Comparison of ENCODE assay signal across 8 cellular contexts in the genomic region with DNA sequence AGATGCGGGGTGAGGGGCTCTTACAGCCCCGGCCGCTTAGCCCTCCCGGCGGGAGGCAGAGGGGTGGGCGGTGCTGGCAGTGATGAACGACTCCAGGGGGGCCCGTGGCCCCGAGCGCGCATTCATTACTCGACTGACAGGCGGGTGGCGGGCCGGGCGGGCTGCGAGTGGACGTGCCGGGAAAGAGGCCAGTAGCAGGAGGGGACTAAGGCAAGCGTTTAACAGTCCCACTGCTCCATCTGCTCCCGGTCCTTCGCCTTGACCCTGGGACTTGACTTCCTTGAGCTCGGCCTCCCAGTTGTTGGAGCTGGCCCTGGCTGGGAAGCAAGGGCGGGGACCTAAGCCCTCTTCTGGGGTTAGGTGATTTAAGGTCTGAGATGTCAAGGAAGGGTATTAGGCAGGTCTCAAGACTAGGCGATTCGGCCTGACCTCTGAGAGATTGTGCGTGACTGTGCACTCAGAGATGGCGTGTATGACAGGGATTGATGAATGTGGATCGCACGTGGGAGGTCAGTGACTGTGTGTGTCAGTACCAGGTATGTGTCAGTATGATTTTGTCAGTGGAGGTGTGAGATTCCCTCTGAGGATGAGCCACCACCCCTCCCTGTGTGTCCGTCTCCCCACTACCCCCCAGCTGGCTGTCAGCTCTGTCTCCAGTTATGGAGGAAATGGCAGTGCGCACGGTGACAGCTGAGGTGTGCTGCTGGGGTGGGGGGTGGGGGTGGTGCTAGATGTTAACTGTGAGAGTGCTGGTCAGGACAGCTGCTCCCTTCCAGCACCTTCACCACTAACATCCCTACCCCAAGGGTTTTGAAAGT. TPM values are rescaled to one million over a fixed set of nuclear protein-coding genes. Genes with fewer than 3 reads are reported as not detected.
DNase-seq lines count a peak whose midpoint lies in the region; ATAC-seq, FAIRE-seq and TF ChIP-seq lines count a peak whose summit lies in the region.

No MANE protein-coding gene starts in this region.

- no peaks in the 10 kb centered on the region for H3K79me2 ChIP-seq in GM23248 (ENCODE audit: insufficient read depth)

- H3K27ac ChIP-seq in GM23248, result no peak overlapping the region
- no peak overlapping the region for H3K27ac ChIP-seq in kidney (ENCODE audit: low read depth in 2 of 2, low read length in 2 of 2)

- H4K20me1 ChIP-seq in GM23248 (ENCODE audit: insufficient read depth), result no peaks in the 10 kb centered on the region

- no peaks in the 10 kb centered on the region for H3K36me3 Mint-ChIP-seq in activated naive CD4-positive, alpha-beta T cell treated with anti-CD3 and anti-CD28 coated beads for 36 hours (ENCODE audit: low read depth)

- CTCF ChIA-PET in activated naive CD4-positive, alpha-beta T cell treated with anti-CD3 and anti-CD28 coated beads for 36 hours (lab: Charles Lee), result interaction anchor here (0.6 to 3.9 kb wide), 19 partner anchors 10 to 210 kb away, joined by 3 to 153 read pairs (median 5); a partner anchor contains a TSS

- no peaks in the 10 kb centered on the region for H3K9me2 ChIP-seq in GM23248 (ENCODE audit: insufficient read depth)

- DNase-seq in 8988T (peak; percentile 20), GM23248 (peak; percentile 33), kidney (peak; percentile 85), retina (no peak), NCI-H446 treated with DMSO at 0.1 percent for 48 hours (lab: John Stamatoyannopoulos, UW) (no peak)
- DNase-seq in activated naive CD4-positive, alpha-beta T cell treated with anti-CD3 and anti-CD28 coated beads for 36 hours, result peak; percentile 73
- peak; percentile 27 to 42 for DNase-seq in stimulated activated naive CD8-positive, alpha-beta T cell treated with anti-CD3 and anti-CD28 coated beads, Interleukin-15, amount 100 ng/mL, for 72 hours

- 0 out of 2 replicates have a peak, but pooled peaks cover 4% of the 10 kb centered on the region for H3F3A ChIP-seq in GM23248 (ENCODE audit: insufficient read depth)

- peak overlapping the region; percentile 48 for H3K27ac Mint-ChIP-seq in activated naive CD4-positive, alpha-beta T cell treated with anti-CD3 and anti-CD28 coated beads for 36 hours
- peak overlapping the region in 1 of 2 donors; percentile 50 for H3K27ac Mint-ChIP-seq in stimulated activated naive CD8-positive, alpha-beta T cell treated with anti-CD3 and anti-CD28 coated beads, Interleukin-15, amount 100 ng/mL, for 72 hours

- H3K27me3 Mint-ChIP-seq in activated naive CD4-positive, alpha-beta T cell treated with anti-CD3 and anti-CD28 coated beads for 36 hours (ENCODE audit: low read depth), result peaks cover 74% of the 10 kb centered on the region
- H3K27me3 Mint-ChIP-seq in stimulated activated naive CD8-positive, alpha-beta T cell treated with anti-CD3 and anti-CD28 coated beads, Interleukin-15, amount 100 ng/mL, for 72 hours, result peaks cover 100% of the 10 kb centered on the region

- peak overlapping the region; percentile 71; the same call in 1 of the 2 replicates for H2AFZ ChIP-seq in GM23248

- peak; percentile 16 for ATAC-seq in stimulated activated naive CD8-positive, alpha-beta T cell treated with anti-CD3 and anti-CD28 coated beads, Interleukin-15, amount 100 ng/mL, for 72 hours
- no peak for ATAC-seq in GM18498 (IDR thresholded peaks at IDR 0.05; ENCODE audit: unreplicated experiment)

- no peak for FAIRE-seq in kidney (lab: Jason Lieb, UNC)

- H3K4me1 Mint-ChIP-seq in activated naive CD4-positive, alpha-beta T cell treated with anti-CD3 and anti-CD28 coated beads for 36 hours (ENCODE audit: low read depth), result peaks cover 43% of the 10 kb centered on the region
- peaks cover 49% of the 10 kb centered on the region for H3K4me1 Mint-ChIP-seq in stimulated activated naive CD8-positive, alpha-beta T cell treated with anti-CD3 and anti-CD28 coated beads, Interleukin-15, amount 100 ng/mL, for 72 hours

- H3K36me3 ChIP-seq in GM23248 (ENCODE audit: low read depth), result no peaks in the 10 kb centered on the region
- no peaks in the 10 kb centered on the region for H3K36me3 ChIP-seq in kidney (ENCODE audit: control insufficient read depth in 1 of 2, insufficient read depth in 2 of 2, low read length in 2 of 2)

- peak overlapping the region; percentile 70 for H3K4me2 ChIP-seq in GM23248 (ENCODE audit: unreplicated experiment)

- TF ChIP-seq CTCF in kidney (IDR thresholded peaks at IDR 0.05; ENCODE audit: borderline replicate concordance, extremely low read depth, insufficient read depth), result no peak

- peak overlapping the region; percentile 67 for H3K4me3 ChIP-seq in GM23248
- peak overlapping the region; percentile 26 to 44 for H3K4me3 ChIP-seq in kidney (ENCODE audit: low read length in 2 of 2)

- no peak overlapping the region for H3K9ac ChIP-seq in GM23248
- peak overlapping the region in 1 of 2 donors; percentile 58 for H3K9ac ChIP-seq in kidney (ENCODE audit: low read length in 2 of 2)

- H3K4me3 Mint-ChIP-seq in activated naive CD4-positive, alpha-beta T cell treated with anti-CD3 and anti-CD28 coated beads for 36 hours, result peak overlapping the region; percentile 1
- peak overlapping the region; percentile 56 to 68 for H3K4me3 Mint-ChIP-seq in stimulated activated naive CD8-positive, alpha-beta T cell treated with anti-CD3 and anti-CD28 coated beads, Interleukin-15, amount 100 ng/mL, for 72 hours

- H3K4me1 ChIP-seq in GM23248 (ENCODE audit: insufficient read depth) (peaks cover 20% of the 10 kb centered on the region), kidney (ENCODE audit: control insufficient read depth in 1 of 2, insufficient read depth in 1 of 2, low read depth in 1 of 2, low read length in 2 of 2) (peaks cover 25 to 36% of the 10 kb centered on the region in 2 donors)

- 6 to 7% methylated on average over 21 to 33 of the region's 33 CpGs for WGBS in GM23248 (ENCODE audit: low coverage in 1 of 2, low lambda C conversion rate in 2 of 2, missing lambda C conversion rate in 2 of 2), 2 experiments

- H3K9me3 ChIP-seq in GM23248 (ENCODE audit: low read depth) (no peaks in the 10 kb centered on the region), kidney (ENCODE audit: control insufficient read depth in 1 of 2, low read length in 2 of 2) (no peaks in the 10 kb centered on the region)

- peaks cover 52% of the 10 kb centered on the region for H3K27me3 ChIP-seq in GM23248 (replicated peaks; ENCODE audit: insufficient read depth)

- H3K9me3 Mint-ChIP-seq in activated naive CD4-positive, alpha-beta T cell treated with anti-CD3 and anti-CD28 coated beads for 36 hours, result no peaks in the 10 kb centered on the region
- no peaks in the 10 kb centered on the region for H3K9me3 Mint-ChIP-seq in stimulated activated naive CD8-positive, alpha-beta T cell treated with anti-CD3 and anti-CD28 coated beads, Interleukin-15, amount 100 ng/mL, for 72 hours

- intact Hi-C loops in activated naive CD4-positive, alpha-beta T cell treated with anti-CD3 and anti-CD28 coated beads for 36 hours (cut with micrococcal nuclease), result loop anchor here (1.0 to 10.0 kb wide), 6 partner anchors 21 to 368 kb away; a partner anchor contains a TSS
- intact Hi-C loops in kidney (cut with DNase I), result no loop called here

- in situ Hi-C loops in GM23248 (cut with MboI), result no loop called here

RNA-seq across cellular contexts. Expression of a gene that starts 3.6 kb away (rescaled TPM):
- 1.5 and 2.5 TPM in 2 replicates for total RNA-seq in GM23248 (2014; rRNA removed; shearing (Covaris generic))
- polyA plus RNA-seq in GM23248 (2016; fragmentation: Nextera tagmentation; extraction: Ambion mirVana) (0.69 and 1.9 TPM in 2 replicates), kidney (ENCODE audit: insufficient read depth, low read depth, low replicate concordance) (15.1 TPM)
- total RNA-seq in activated naive CD4-positive, alpha-beta T cell treated with anti-CD3 and anti-CD28 coated beads for 36 hours, result not detected
- total RNA-seq in kidney, result 16.2 TPM

RNA-seq across cellular contexts. Expression of a gene that starts 6.1 kb away (rescaled TPM):
- total RNA-seq in GM23248 (2014; rRNA removed; shearing (Covaris generic)), result not detected in 2 replicates
- not detected in 2 replicates for polyA plus RNA-seq in GM23248 (2016; fragmentation: Nextera tagmentation; extraction: Ambion mirVana)
- total RNA-seq in activated naive CD4-positive, alpha-beta T cell treated with anti-CD3 and anti-CD28 coated beads for 36 hours, result not detected
- total RNA-seq in kidney, result 1.0 TPM
- not detected for polyA plus RNA-seq in kidney (ENCODE audit: insufficient read depth, low read depth, low replicate concordance)

RNA-seq across cellular contexts. Expression of a gene that starts 20.1 kb away (rescaled TPM):
- 4.4 and 6.2 TPM in 2 replicates for total RNA-seq in GM23248 (2014; rRNA removed; shearing (Covaris generic))
- 8.8 and 11.7 TPM in 2 replicates for polyA plus RNA-seq in GM23248 (2016; fragmentation: Nextera tagmentation; extraction: Ambion mirVana)
- 10 to 100 TPM; 67.4 to 68.8 TPM for total RNA-seq in activated naive CD4-positive, alpha-beta T cell treated with anti-CD3 and anti-CD28 coated beads for 36 hours
- 1.0 TPM for total RNA-seq in kidney
- 1.5 TPM for polyA plus RNA-seq in kidney (ENCODE audit: insufficient read depth, low read depth, low replicate concordance)

RNA-seq across cellular contexts. Expression of a gene that starts 24.1 kb away (rescaled TPM):
- 13.7 and 25.0 TPM in 2 replicates for total RNA-seq in GM23248 (2014; rRNA removed; shearing (Covaris generic))
- 22.3 and 22.4 TPM in 2 replicates for polyA plus RNA-seq in GM23248 (2016; fragmentation: Nextera tagmentation; extraction: Ambion mirVana)
- total RNA-seq in activated naive CD4-positive, alpha-beta T cell treated with anti-CD3 and anti-CD28 coated beads for 36 hours, result 1 to 10 TPM; 8.7 to 9.6 TPM
- total RNA-seq in kidney, result 23.7 TPM
- 10.0 TPM for polyA plus RNA-seq in kidney (ENCODE audit: insufficient read depth, low read depth, low replicate concordance)

RNA-seq across cellular contexts. Expression of a gene that starts 48.2 kb away (rescaled TPM):
- total RNA-seq in GM23248 (2014; rRNA removed; shearing (Covaris generic)), result not detected in 2 replicates
- not detected in 2 replicates for polyA plus RNA-seq in GM23248 (2016; fragmentation: Nextera tagmentation; extraction: Ambion mirVana)
- not detected for total RNA-seq in activated naive CD4-positive, alpha-beta T cell treated with anti-CD3 and anti-CD28 coated beads for 36 hours
- 2.7 TPM for total RNA-seq in kidney
- polyA plus RNA-seq in kidney (ENCODE audit: insufficient read depth, low read depth, low replicate concordance), result 0.71 TPM

Comparison
In these comparisons a context has a peak if more than half of its experiments do, and no peak if none do; other contexts are left out.
1. DNase-seq: peak in 8988T (single experiment), GM23248 (single experiment), activated naive CD4-positive, alpha-beta T cell treated with anti-CD3 and anti-CD28 coated beads for 36 hours (single experiment), kidney (single experiment) and stimulated activated naive CD8-positive, alpha-beta T cell treated with anti-CD3 and anti-CD28 coated beads, Interleukin-15, amount 100 ng/mL, for 72 hours (2 of 2); none in retina (single experiment) and NCI-H446 treated with DMSO at 0.1 percent for 48 hours (single experiment).